Comparison of ENCODE assay signal across 8 cellular contexts in genomic region chr17:43021739-43022512, GRCh38. TPM values are rescaled to one million over a fixed set of nuclear protein-coding genes. Genes with fewer than 3 reads are reported as not detected.
DNase-seq lines count a peak whose midpoint lies in the region; ATAC-seq and TF ChIP-seq lines count a peak whose summit lies in the region.

TSS of gene VAT1 (minus strand) at chr17:43022385. CDS start at chr17:43022322, 63 bp downstream.

- peak within 1 kb of the TSS; percentile 88 for H3K9ac ChIP-seq in endocrine pancreas (ENCODE audit: control insufficient read depth, insufficient read depth, low read length)

- H3K36me3 ChIP-seq in Caco-2 (ENCODE audit: control insufficient read depth, insufficient read depth, low read length) (no peaks in the 10 kb centered on the region; the same call in none of the 2 replicates), endocrine pancreas (ENCODE audit: control insufficient read depth, insufficient read depth, low read length) (no peaks in the 10 kb centered on the region)

- CTCF ChIA-PET in Caco-2 (lab: Charles Lee), result interaction anchor here (0.7 to 1.9 kb wide), 4 partner anchors 24 to 190 kb away, joined by 3 to 10 read pairs (median 5); partner anchors contain the start of genes BRCA1, RPL27 and TMEM106A

- intact Hi-C loops in Caco-2 (cut with micrococcal nuclease; ENCODE audit: unreplicated experiment), result loop anchor here (1.0 to 5.0 kb wide), 2 partner anchors 148 to 295 kb away; no protein-coding TSS in a partner anchor

- H3K9me3 ChIP-seq in Caco-2 (no peaks in the 10 kb centered on the region), endocrine pancreas (ENCODE audit: control insufficient read depth, low read length) (no peaks in the 10 kb centered on the region)

- DNase-seq in Caco-2 (peak; percentile 83 to 88), NOMO-1 treated with dmso at 0.1 percent for 144 hours (lab: John Stamatoyannopoulos, UW; ENCODE audit: unreplicated experiment) (peak; percentile 65), memory B cell (ENCODE audit: low spot score in 2 of 2) (peak; percentile 29 to 59)
- DNase-seq in activated CD8-positive, alpha-beta memory T cell treated with anti-CD3 and anti-CD28 coated beads, Interleukin-2, amount 50 U/mL, for 48 hours, result peak; percentile 83
- peak; percentile 47 for DNase-seq in stimulated activated CD8-positive, alpha-beta memory T cell treated with anti-CD3 and anti-CD28 coated beads, Interleukin-15, amount 100 ng/mL, for 24 hours (ENCODE audit: low read depth)

- TSS peak; percentile 23 for BruUV-seq in Caco-2 (replicated peaks; lab: Mats Ljungman, UMichigan)

- H3K4me1 ChIP-seq in Caco-2 (peaks cover 9% of the 10 kb centered on the region; the same call in 1 of the 2 replicates), endocrine pancreas (ENCODE audit: control insufficient read depth, insufficient read depth, low read length) (no peaks in the 10 kb centered on the region)

- peak within 1 kb of the TSS; percentile 93 for H3K27ac Mint-ChIP-seq in Caco-2 (ENCODE audit: unreplicated experiment)
- H3K27ac Mint-ChIP-seq in memory B cell, result peak within 1 kb of the TSS; percentile 80

- H3K36me3 Mint-ChIP-seq in Caco-2 (ENCODE audit: insufficient read depth, unreplicated experiment), result peaks cover 20% of the 10 kb centered on the region
- no peaks in the 10 kb centered on the region for H3K36me3 Mint-ChIP-seq in memory B cell

- POLR2A ChIA-PET in Caco-2 (lab: Charles Lee), result interaction anchor here (0.6 to 2.5 kb wide), 7 partner anchors 24 to 412 kb away, joined by 3 to 24 read pairs (median 4); partner anchors contain the start of genes BRCA1, RETREG3, RPL27 and TUBG1

- H3K27me3 Mint-ChIP-seq in Caco-2 (ENCODE audit: insufficient read depth, unreplicated experiment), result no peaks in the 10 kb centered on the region
- H3K27me3 Mint-ChIP-seq in memory B cell, result no peaks in the 10 kb centered on the region

- H3K27me3 ChIP-seq in Caco-2 (replicated peaks; ENCODE audit: control insufficient read depth, insufficient read depth, low read length), result no peaks in the 10 kb centered on the region
- H3K27me3 ChIP-seq in endocrine pancreas (ENCODE audit: control insufficient read depth, insufficient read depth, low read length), result no peaks in the 10 kb centered on the region

- peak within 1 kb of the TSS; percentile 97 for H3K4me3 ChIP-seq in Caco-2 (ENCODE audit: low read depth, low read length)
- H3K4me3 ChIP-seq in endocrine pancreas (ENCODE audit: control insufficient read depth, insufficient read depth, low read length), result no peak within 1 kb of the TSS

- TF ChIP-seq CTCF in Caco-2 (IDR thresholded peaks at IDR 0.05; ENCODE audit: insufficient read depth in 1 of 2, low read depth in 1 of 2, low read length in 1 of 2, severe bottlenecking in 1 of 2, unreplicated experiment in 1 of 2), result no peak

- H3K4me3 Mint-ChIP-seq in Caco-2 (ENCODE audit: unreplicated experiment), result peak within 1 kb of the TSS; percentile 98
- H3K4me3 Mint-ChIP-seq in memory B cell, result peak within 1 kb of the TSS; percentile 95

- ATAC-seq in HG03045 (IDR thresholded peaks at IDR 0.05; ENCODE audit: unreplicated experiment) (peak; percentile 42), memory B cell (ENCODE audit: low read depth) (peak; percentile 44), HG03439 (IDR thresholded peaks at IDR 0.05; ENCODE audit: unreplicated experiment) (no peak)

- H3K9me3 Mint-ChIP-seq in Caco-2 (ENCODE audit: unreplicated experiment) (no peaks in the 10 kb centered on the region), memory B cell (no peaks in the 10 kb centered on the region)

- peaks cover 8% of the 10 kb centered on the region for H3K4me1 Mint-ChIP-seq in Caco-2 (ENCODE audit: low read depth, unreplicated experiment)
- H3K4me1 Mint-ChIP-seq in memory B cell, result peaks cover 28% of the 10 kb centered on the region

RNA-seq across cellular contexts. Expression of gene VAT1, which starts in this region (rescaled TPM):
- total RNA-seq in Caco-2 (2022), result 227 and 236 TPM in 2 replicates
